ENCODE assay signal across 14 cellular contexts in genomic region chr7:128941946-128942526, GRCh38. TPM values are rescaled to one million over a fixed set of nuclear protein-coding genes. Genes with fewer than 3 reads are reported as not detected.
"Had no signal": no experiment of that assay in that cellular context is flagged by ENCODE, and none has a peak within 500 bp of the region (broad histone marks: within the 10 kb centered on the region; RNA-seq: fewer than 3 reads in every experiment).

No MANE protein-coding gene starts in this region.

- H3K27ac Mint-ChIP-seq: activated CD4-positive, alpha-beta T cell treated with anti-CD3 and anti-CD28 coated beads for 36 hours; activated naive CD4-positive, alpha-beta T cell treated with anti-CD3 and anti-CD28 coated beads, Interleukin-2, amount 50 U/mL, for 24 hours had no signal

- H3K9me3 ChIP-seq: body of pancreas, tibial artery had no signal

- H3K36me3 ChIP-seq: tibial artery had no signal

- H3K4me3 Mint-ChIP-seq: activated CD4-positive, alpha-beta T cell treated with anti-CD3 and anti-CD28 coated beads for 36 hours; activated naive CD4-positive, alpha-beta T cell treated with anti-CD3 and anti-CD28 coated beads, Interleukin-2, amount 50 U/mL, for 24 hours had no signal

- H3K27ac ChIP-seq: body of pancreas, parathyroid adenoma, tibial artery, VCaP had no signal

- H3K4me1 ChIP-seq: parathyroid adenoma had no signal

- H3K27me3 ChIP-seq: body of pancreas had no signal

- ATAC-seq: activated CD4-positive, alpha-beta T cell treated with anti-CD3 and anti-CD28 coated beads for 36 hours; body of pancreas; T-cell had no signal

- DNase-seq: activated CD4-positive, alpha-beta T cell treated with anti-CD3 and anti-CD28 coated beads for 36 hours; activated effector memory CD4-positive, alpha-beta T cell treated with Interleukin-2 at 50 U/mL for 16 hours; activated T-cell treated with anti-CD3 and anti-CD28 coated beads, Interleukin-2, amount 50 U/mL, for 1 hour; body of pancreas; hippocampal formation; stimulated activated CD4-positive, alpha-beta T cell treated with anti-CD3 and anti-CD28 coated beads, Interleukin-4, amount 100 ng/mL, for 4 hours; T-cell; T1000; tibial artery had no signal

- H3K4me3 ChIP-seq: body of pancreas, tibial artery had no signal

- H3K36me3 Mint-ChIP-seq: activated naive CD4-positive, alpha-beta T cell treated with anti-CD3 and anti-CD28 coated beads, Interleukin-2, amount 50 U/mL, for 24 hours; T-cell had no signal

- H3K9me3 Mint-ChIP-seq: activated naive CD4-positive, alpha-beta T cell treated with anti-CD3 and anti-CD28 coated beads, Interleukin-2, amount 50 U/mL, for 24 hours; T-cell had no signal

RNA-seq across cellular contexts. Expression of gene IRF5, which starts 4.3 kb away (rescaled TPM):
- total RNA-seq: glomerular endothelial cell had no signal

RNA-seq across cellular contexts. Expression of gene KCP, which starts 31.5 kb away (rescaled TPM):
- total RNA-seq: activated CD4-positive, alpha-beta T cell treated with anti-CD3 and anti-CD28 coated beads for 36 hours; dermis microvascular lymphatic vessel endothelial cell had no signal
